ENCODE assay signal across 10 cellular contexts in the genomic region with DNA sequence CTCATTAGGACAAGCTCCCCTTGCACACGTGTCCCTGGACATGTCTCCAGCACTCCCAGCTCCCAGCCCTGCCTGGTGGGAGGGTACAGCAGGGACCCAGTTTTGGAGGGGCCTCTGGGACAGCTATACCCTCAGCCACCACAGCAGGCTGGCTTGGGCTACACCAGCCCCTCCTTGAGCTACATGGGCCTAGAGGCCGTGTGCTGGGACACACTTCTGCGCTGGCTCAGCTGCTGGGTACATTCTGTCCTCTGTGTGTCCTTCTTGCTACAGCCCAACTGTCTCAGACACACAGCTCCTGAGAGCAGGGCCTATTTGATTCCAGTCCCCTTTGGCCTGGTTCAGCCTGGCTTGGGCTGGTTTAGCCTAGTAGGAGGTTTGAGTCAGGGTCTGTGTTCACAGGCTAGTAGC. TPM values are rescaled to one million over a fixed set of nuclear protein-coding genes. Genes with fewer than 3 reads are reported as not detected.
DNase-seq lines count a peak whose midpoint lies in the region; ATAC-seq and TF ChIP-seq lines count a peak whose summit lies in the region.
"Had no signal": no experiment of that assay in that cellular context is flagged by ENCODE, and none has a peak within 500 bp of the region (broad histone marks: within the 10 kb centered on the region; RNA-seq: fewer than 3 reads in every experiment).

No MANE protein-coding gene starts in this region.

- H3K4me1 ChIP-seq in gastroesophageal sphincter (peaks cover 5 to 42% (median 20%) of the 10 kb centered on the region in 3 donors), upper lobe of left lung (peaks cover 8 to 18% (median 10%) of the 10 kb centered on the region in 4 donors)

- TF ChIP-seq EP300 in gastroesophageal sphincter (IDR thresholded peaks at IDR 0.05) (no peak), upper lobe of left lung (IDR thresholded peaks at IDR 0.05) (peak in 2 of 4 donors; percentile 20 to 76)

- 60% methylated on average over 1 of the region's 3 CpGs; no CpG with 5 or more reads in 1 of the 2 donors for WGBS in gastroesophageal sphincter (ENCODE audit: low coverage in 1 of 2), 2 donors
- 73 to 88% methylated on average over 3 of the region's 3 CpGs for WGBS in upper lobe of left lung, 2 donors

- ATAC-seq in WTC11 = no peak
- peak; percentile 88 for ATAC-seq in gastroesophageal sphincter
- ATAC-seq in upper lobe of left lung (ENCODE audit: low FRiP score in 2 of 2) = peak in 1 of 2 donors; percentile 21
- no peak for ATAC-seq in HG02885 (IDR thresholded peaks at IDR 0.05; ENCODE audit: poor library complexity, unreplicated experiment)
- ATAC-seq: stimulated activated naive B cell treated with anti-CD40 and anti-IgM and Interleukin-4, amounts not matched to agents 10 μg/mL and 1 μg/mL and 100 μg/mL, for 72 hours had no signal

- H3K4me3 Mint-ChIP-seq in WTC11 = no peak overlapping the region
- no peak overlapping the region for H3K4me3 Mint-ChIP-seq in nephron
- H3K4me3 Mint-ChIP-seq: stimulated activated naive B cell treated with anti-CD40 and anti-IgM and Interleukin-4, amounts not matched to agents 10 μg/mL and 1 μg/mL and 100 μg/mL, for 72 hours had no signal

- TF ChIP-seq POLR2A in gastroesophageal sphincter (IDR thresholded peaks at IDR 0.05) (no peak), upper lobe of left lung (IDR thresholded peaks at IDR 0.05) (no peak)

- CTCF ChIA-PET in WTC11 (lab: Charles Lee) = interaction anchor here (1.1 to 2.7 kb wide), 9 partner anchors 10 to 151 kb away, joined by 3 to 19 read pairs (median 5); no protein-coding TSS in a partner anchor

- H3K4me1 Mint-ChIP-seq in WTC11 = peaks cover 36% of the 10 kb centered on the region
- peaks cover 39% of the 10 kb centered on the region for H3K4me1 Mint-ChIP-seq in nephron

- DNase-seq in WTC11 (ENCODE audit: low spot score) (no peak), upper lobe of left lung (no peak), DMS53 treated with DMSO at 0.1 percent for 48 hours (lab: John Stamatoyannopoulos, UW; ENCODE audit: unreplicated experiment) (no peak)
- DNase-seq in stimulated activated CD4-positive, alpha-beta T cell treated with anti-CD3 and anti-CD28 coated beads, Interleukin-1b, Interleukin-23, amount 100 ng/mL, for 48 hours = no peak
- no peak for DNase-seq in activated CD4-positive, alpha-beta T cell treated with anti-CD3 and anti-CD28 coated beads for 4 hours
- DNase-seq: NCI-H1105 treated with DMSO at 0.1 percent for 48 hours; stimulated activated naive B cell treated with anti-CD40 and anti-IgM and Interleukin-4, amounts not matched to agents 10 μg/mL and 1 μg/mL and 100 μg/mL, for 72 hours had no signal

- no peaks in the 10 kb centered on the region for H3K27me3 ChIP-seq in gastroesophageal sphincter
- no peaks in the 10 kb centered on the region for H3K27me3 ChIP-seq in upper lobe of left lung

- H3K36me3 ChIP-seq in gastroesophageal sphincter (peaks cover 0 to 20% of the 10 kb centered on the region in 2 donors), upper lobe of left lung (peaks cover 0 to 15% (median 5%) of the 10 kb centered on the region in 4 donors)

- H3K36me3 Mint-ChIP-seq in WTC11 = no peaks in the 10 kb centered on the region
- peaks cover 28% of the 10 kb centered on the region for H3K36me3 Mint-ChIP-seq in nephron (ENCODE audit: low read depth)

- H3K27me3 Mint-ChIP-seq in WTC11 (ENCODE audit: low read depth) (no peaks in the 10 kb centered on the region), nephron (ENCODE audit: low read depth) (no peaks in the 10 kb centered on the region)
- H3K27me3 Mint-ChIP-seq: stimulated activated naive B cell treated with anti-CD40 and anti-IgM and Interleukin-4, amounts not matched to agents 10 μg/mL and 1 μg/mL and 100 μg/mL, for 72 hours had no signal

- H3K9me3 ChIP-seq in gastroesophageal sphincter (no peaks in the 10 kb centered on the region), upper lobe of left lung (no peaks in the 10 kb centered on the region)

- H3K27ac Mint-ChIP-seq in WTC11 = peak overlapping the region; percentile 81
- peak overlapping the region; percentile 30 to 89 (median 60) for H3K27ac Mint-ChIP-seq in nephron
- H3K27ac Mint-ChIP-seq: stimulated activated naive B cell treated with anti-CD40 and anti-IgM and Interleukin-4, amounts not matched to agents 10 μg/mL and 1 μg/mL and 100 μg/mL, for 72 hours had no signal

- POLR2A ChIA-PET in WTC11 (lab: Charles Lee) = no interaction called here

- H3K9me3 Mint-ChIP-seq in WTC11 (no peaks in the 10 kb centered on the region), nephron (no peaks in the 10 kb centered on the region)
- H3K9me3 Mint-ChIP-seq: stimulated activated naive B cell treated with anti-CD40 and anti-IgM and Interleukin-4, amounts not matched to agents 10 μg/mL and 1 μg/mL and 100 μg/mL, for 72 hours had no signal

- TF ChIP-seq CTCF in WTC11 (IDR thresholded peaks at IDR 0.05) (no peak), gastroesophageal sphincter (IDR thresholded peaks at IDR 0.05) (peak in 1 of 4 experiments; percentile 7), nephron (IDR thresholded peaks at IDR 0.05; ENCODE audit: unreplicated experiment in 3 of 3) (no peak), upper lobe of left lung (IDR thresholded peaks at IDR 0.05) (no peak)

- H3K4me3 ChIP-seq in gastroesophageal sphincter (no peak overlapping the region), upper lobe of left lung (no peak overlapping the region)

- H3K27ac ChIP-seq in gastroesophageal sphincter (peak overlapping the region; percentile 79 to 90 (median 84)), upper lobe of left lung (peak overlapping the region; percentile 65 to 81 (median 70))

TF ChIP-seq in WTC11, 78 proteins besides CTCF, POLR2A, EP300 and RAD21 (continues in another document):
- no peak for TF ChIP-seq TEAD4 (CRISPR knock-in tag; IDR thresholded peaks at IDR 0.05)
- TF ChIP-seq, protein P1, sequence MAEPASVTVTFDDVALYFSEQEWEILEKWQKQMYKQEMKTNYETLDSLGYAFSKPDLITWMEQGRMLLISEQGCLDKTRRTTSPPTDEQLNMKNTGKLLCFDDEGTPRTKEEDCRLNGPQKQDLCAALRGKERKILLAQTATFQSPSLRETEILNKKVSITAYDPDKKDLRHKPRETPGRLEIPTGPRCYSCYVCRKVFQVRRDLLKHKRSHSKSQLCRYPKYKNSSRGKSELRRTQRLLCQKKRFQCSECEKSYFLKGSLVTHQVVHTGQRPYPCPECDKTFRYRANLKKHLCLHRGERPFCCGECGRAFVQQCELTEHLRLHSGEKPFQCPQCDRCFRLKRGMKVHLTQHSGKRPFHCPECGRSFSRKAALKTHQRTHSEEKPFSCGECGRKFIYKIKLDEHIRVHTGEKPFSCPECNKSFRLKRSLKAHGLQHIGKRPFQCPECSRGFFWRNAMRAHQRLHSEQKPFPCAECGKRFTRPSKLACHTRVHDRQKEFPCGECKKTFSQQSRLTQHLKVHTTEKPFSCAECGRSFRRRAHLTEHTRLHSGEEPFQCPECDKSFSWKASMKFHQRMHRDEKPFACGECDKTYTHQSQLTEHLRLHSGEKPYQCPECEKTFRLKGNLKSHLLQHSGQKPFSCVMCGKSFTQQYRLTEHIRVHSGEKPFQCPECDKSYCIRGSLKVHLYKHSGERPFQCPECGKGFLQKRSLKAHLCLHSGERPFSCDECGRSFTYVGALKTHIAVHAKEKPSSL (CRISPR knock-in tag; conservative IDR thresholded peaks at IDR 0.05) = no peak
- TF ChIP-seq SMAD3 (CRISPR knock-in tag; IDR thresholded peaks at IDR 0.05; ENCODE audit: borderline replicate concordance) = no peak
- no peak for TF ChIP-seq FOXP1 (CRISPR knock-in tag; IDR thresholded peaks at IDR 0.05; ENCODE audit: borderline replicate concordance)
- no peak for TF ChIP-seq IRF2 (CRISPR knock-in tag; IDR thresholded peaks at IDR 0.05; ENCODE audit: borderline replicate concordance, low read depth)
- TF ChIP-seq ZNF121 (CRISPR knock-in tag; IDR thresholded peaks at IDR 0.05) = no peak
- TF ChIP-seq, protein P2, sequence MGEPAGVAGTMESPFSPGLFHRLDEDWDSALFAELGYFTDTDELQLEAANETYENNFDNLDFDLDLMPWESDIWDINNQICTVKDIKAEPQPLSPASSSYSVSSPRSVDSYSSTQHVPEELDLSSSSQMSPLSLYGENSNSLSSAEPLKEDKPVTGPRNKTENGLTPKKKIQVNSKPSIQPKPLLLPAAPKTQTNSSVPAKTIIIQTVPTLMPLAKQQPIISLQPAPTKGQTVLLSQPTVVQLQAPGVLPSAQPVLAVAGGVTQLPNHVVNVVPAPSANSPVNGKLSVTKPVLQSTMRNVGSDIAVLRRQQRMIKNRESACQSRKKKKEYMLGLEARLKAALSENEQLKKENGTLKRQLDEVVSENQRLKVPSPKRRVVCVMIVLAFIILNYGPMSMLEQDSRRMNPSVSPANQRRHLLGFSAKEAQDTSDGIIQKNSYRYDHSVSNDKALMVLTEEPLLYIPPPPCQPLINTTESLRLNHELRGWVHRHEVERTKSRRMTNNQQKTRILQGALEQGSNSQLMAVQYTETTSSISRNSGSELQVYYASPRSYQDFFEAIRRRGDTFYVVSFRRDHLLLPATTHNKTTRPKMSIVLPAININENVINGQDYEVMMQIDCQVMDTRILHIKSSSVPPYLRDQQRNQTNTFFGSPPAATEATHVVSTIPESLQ (CRISPR knock-in tag; IDR thresholded peaks at IDR 0.05) = no peak
- TF ChIP-seq, protein P3, sequence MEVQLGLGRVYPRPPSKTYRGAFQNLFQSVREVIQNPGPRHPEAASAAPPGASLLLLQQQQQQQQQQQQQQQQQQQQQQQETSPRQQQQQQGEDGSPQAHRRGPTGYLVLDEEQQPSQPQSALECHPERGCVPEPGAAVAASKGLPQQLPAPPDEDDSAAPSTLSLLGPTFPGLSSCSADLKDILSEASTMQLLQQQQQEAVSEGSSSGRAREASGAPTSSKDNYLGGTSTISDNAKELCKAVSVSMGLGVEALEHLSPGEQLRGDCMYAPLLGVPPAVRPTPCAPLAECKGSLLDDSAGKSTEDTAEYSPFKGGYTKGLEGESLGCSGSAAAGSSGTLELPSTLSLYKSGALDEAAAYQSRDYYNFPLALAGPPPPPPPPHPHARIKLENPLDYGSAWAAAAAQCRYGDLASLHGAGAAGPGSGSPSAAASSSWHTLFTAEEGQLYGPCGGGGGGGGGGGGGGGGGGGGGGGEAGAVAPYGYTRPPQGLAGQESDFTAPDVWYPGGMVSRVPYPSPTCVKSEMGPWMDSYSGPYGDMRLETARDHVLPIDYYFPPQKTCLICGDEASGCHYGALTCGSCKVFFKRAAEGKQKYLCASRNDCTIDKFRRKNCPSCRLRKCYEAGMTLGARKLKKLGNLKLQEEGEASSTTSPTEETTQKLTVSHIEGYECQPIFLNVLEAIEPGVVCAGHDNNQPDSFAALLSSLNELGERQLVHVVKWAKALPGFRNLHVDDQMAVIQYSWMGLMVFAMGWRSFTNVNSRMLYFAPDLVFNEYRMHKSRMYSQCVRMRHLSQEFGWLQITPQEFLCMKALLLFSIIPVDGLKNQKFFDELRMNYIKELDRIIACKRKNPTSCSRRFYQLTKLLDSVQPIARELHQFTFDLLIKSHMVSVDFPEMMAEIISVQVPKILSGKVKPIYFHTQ (CRISPR knock-in tag; IDR thresholded peaks at IDR 0.05) = no peak
- no peak for TF ChIP-seq MXD4 (CRISPR knock-in tag; IDR thresholded peaks at IDR 0.05; ENCODE audit: borderline replicate concordance)

RNA-seq across cellular contexts. Expression of a gene that starts 26.7 kb away (rescaled TPM):
- total RNA-seq in WTC11 (2021) = 40.9 to 44.4 TPM (median 42.3 TPM) in 3 replicates
- total RNA-seq in gastroesophageal sphincter = 10 to 100 TPM; 28.0 to 37.1 (median 33.7) TPM
- total RNA-seq in upper lobe of left lung = 100 to 1,000 TPM in 1 of 6 donors, 10 to 100 TPM in 5; 32.1 to 236 (median 39.7) TPM
